In genomic region chr16:54098247-54098646, GRCh38 we compare ENCODE assay signal across 21 cellular contexts.
"Had no signal": no experiment of that assay in that cellular context is flagged by ENCODE, and none has a peak within 500 bp of the region (broad histone marks: within the 10 kb centered on the region; RNA-seq: fewer than 3 reads in every experiment).

No MANE protein-coding gene starts in this region.

- H3K9me3 Mint-ChIP-seq: natural killer cell treated with Interleukin-12 subunit alpha and Interleukin-12 subunit beta and Interleukin-15 and Interleukin-18, amount 100 ng/mL, for 72 hours had no signal

- H3K36me3 Mint-ChIP-seq: natural killer cell treated with Interleukin-12 subunit alpha and Interleukin-12 subunit beta and Interleukin-15 and Interleukin-18, amount 100 ng/mL, for 72 hours had no signal

- H3K27me3 Mint-ChIP-seq: activated CD8-positive, alpha-beta T cell treated with anti-CD3 and anti-CD28 coated beads for 36 hours; activated naive CD8-positive, alpha-beta T cell; natural killer cell treated with Interleukin-12 subunit alpha and Interleukin-12 subunit beta and Interleukin-15 and Interleukin-18, amount 100 ng/mL, for 72 hours had no signal

- H3K27ac ChIP-seq: body of pancreas, tibial artery had no signal

- H3K4me3 Mint-ChIP-seq: activated CD8-positive, alpha-beta T cell treated with anti-CD3 and anti-CD28 coated beads for 36 hours; activated naive CD8-positive, alpha-beta T cell; natural killer cell treated with Interleukin-12 subunit alpha and Interleukin-12 subunit beta and Interleukin-15 and Interleukin-18, amount 100 ng/mL, for 72 hours had no signal

- H3K4me1 ChIP-seq: tibial artery had no signal

- H3K27me3 ChIP-seq: body of pancreas, tibial artery had no signal

- H3K9me3 ChIP-seq: body of pancreas had no signal

- ATAC-seq: activated CD8-positive, alpha-beta T cell treated with anti-CD3 and anti-CD28 coated beads for 36 hours; body of pancreas; left ventricle myocardium superior had no signal

- H3K4me3 ChIP-seq: body of pancreas, tibial artery had no signal

- DNase-seq: activated CD4-positive, alpha-beta T cell treated with anti-CD3 and anti-CD28 coated beads for 4 hours; activated CD8-positive, alpha-beta memory T cell treated with anti-CD3 and anti-CD28 coated beads, Interleukin-2, amount 50 U/mL, for 4 hours; activated CD8-positive, alpha-beta T cell treated with anti-CD3 and anti-CD28 coated beads for 36 hours; activated gamma-delta T cell; activated T-cell treated with anti-CD3 and anti-CD28 coated beads, Interleukin-2, amount 50 U/mL, for 48 hours; amygdala; body of pancreas; central memory CD4-positive, alpha-beta T cell; cortex of kidney; effector CD4-positive, alpha-beta T cell; foreskin fibroblast; hippocampal formation; left ventricle myocardium superior; mesenchymal stem cell; posterior cingulate gyrus; retina; stimulated activated CD4-positive, alpha-beta T cell treated with anti-CD3 and anti-CD28 coated beads, Interleukin-4, amount 100 ng/mL, for 1 hour; stimulated activated naive CD4-positive, alpha-beta T cell; tibial artery had no signal

- H3K27ac Mint-ChIP-seq: activated CD8-positive, alpha-beta T cell treated with anti-CD3 and anti-CD28 coated beads for 36 hours; activated naive CD8-positive, alpha-beta T cell; natural killer cell treated with Interleukin-12 subunit alpha and Interleukin-12 subunit beta and Interleukin-15 and Interleukin-18, amount 100 ng/mL, for 72 hours had no signal
